8 cellular contexts compared by ENCODE assay signal in genomic region chr12:111766608-111767361, GRCh38. TPM values are rescaled to one million over a fixed set of nuclear protein-coding genes. Genes with fewer than 3 reads are reported as not detected.
DNase-seq lines count a peak whose midpoint lies in the region; ATAC-seq and TF ChIP-seq lines count a peak whose summit lies in the region.

ALDH2 (plus strand) TSS chr12:111766933; CDS start chr12:111766983, 50 bp downstream.

- H3K4me3 ChIP-seq in CD4-positive, alpha-beta memory T cell (ENCODE audit: low read length in 2 of 2), result peak within 1 kb of the TSS in 1 of 2 donors; percentile 28
- H3K4me3 ChIP-seq in fibroblast of villous mesenchyme (ENCODE audit: low read depth, low read length) (peak within 1 kb of the TSS; percentile 88), tibial artery (peak within 1 kb of the TSS; percentile 80 to 88)

- no peaks in the 10 kb centered on the region for H3K27me3 ChIP-seq in CD4-positive, alpha-beta memory T cell (ENCODE audit: insufficient read depth, low read length)
- no peaks in the 10 kb centered on the region for H3K27me3 ChIP-seq in tibial artery

- no peaks in the 10 kb centered on the region for H3K36me3 ChIP-seq in CD4-positive, alpha-beta memory T cell (ENCODE audit: insufficient read depth, low read length)
- H3K36me3 ChIP-seq in tibial artery, result no peaks in the 10 kb centered on the region

- peak; percentile 48 for ATAC-seq in GM21529 (IDR thresholded peaks at IDR 0.05; ENCODE audit: unreplicated experiment)
- no peak for ATAC-seq in GM21447 (IDR thresholded peaks at IDR 0.05; ENCODE audit: unreplicated experiment)

- intact Hi-C loops in CD4-positive, alpha-beta memory T cell (cut with micrococcal nuclease), result no loop called here
- intact Hi-C loops in tibial artery (cut with DNase I; ENCODE audit: low total_unique reads), result no loop called here

- H3K27me3 Mint-ChIP-seq in CD4-positive, alpha-beta memory T cell, result peaks cover 23 to 37% of the 10 kb centered on the region in 2 donors
- peaks cover 29% of the 10 kb centered on the region for H3K27me3 Mint-ChIP-seq in nephron (ENCODE audit: low read depth)

- no peaks in the 10 kb centered on the region for H3K9me3 ChIP-seq in CD4-positive, alpha-beta memory T cell (ENCODE audit: control insufficient read depth in 1 of 2, low read length in 2 of 2)
- no peaks in the 10 kb centered on the region for H3K9me3 ChIP-seq in tibial artery

- peak within 1 kb of the TSS in 1 of 7 donors; percentile 75 for H3K27ac Mint-ChIP-seq in CD4-positive, alpha-beta memory T cell
- H3K27ac Mint-ChIP-seq in nephron, result peak within 1 kb of the TSS; percentile 61 to 82 (median 73)

- H3K9me3 Mint-ChIP-seq in CD4-positive, alpha-beta memory T cell, result peaks cover 0 to 3% (median 0%) of the 10 kb centered on the region in 8 donors
- no peaks in the 10 kb centered on the region for H3K9me3 Mint-ChIP-seq in nephron

- peaks cover 6 to 20% (median 12%) of the 10 kb centered on the region in 4 donors for H3K4me1 Mint-ChIP-seq in CD4-positive, alpha-beta memory T cell
- H3K4me1 Mint-ChIP-seq in nephron, result peaks cover 24% of the 10 kb centered on the region

- H3K4me1 ChIP-seq in CD4-positive, alpha-beta memory T cell (ENCODE audit: insufficient read depth, low read length), result peaks cover 8% of the 10 kb centered on the region
- peaks cover 0 to 45% (median 29%) of the 10 kb centered on the region in 4 donors for H3K4me1 ChIP-seq in tibial artery

- no peak within 1 kb of the TSS for H3K27ac ChIP-seq in CD4-positive, alpha-beta memory T cell (ENCODE audit: low read depth, low read length)
- peak within 1 kb of the TSS; percentile 86 to 94 for H3K27ac ChIP-seq in tibial artery

- peaks cover 0 to 3% of the 10 kb centered on the region in 2 donors for H3K36me3 Mint-ChIP-seq in CD4-positive, alpha-beta memory T cell
- H3K36me3 Mint-ChIP-seq in nephron (ENCODE audit: low read depth), result no peaks in the 10 kb centered on the region

- POLR2A ChIA-PET in CD4-positive, alpha-beta memory T cell (lab: Charles Lee; ENCODE audit: partially characterized antibody), result no interaction called here

- DNase-seq in CD4-positive, alpha-beta memory T cell, result peak in 3 of 5 donors; percentile 1 to 8 (median 7)
- DNase-seq in NCI-H510A treated with DMSO at 0.1 percent for 48 hours (lab: John Stamatoyannopoulos, UW), result peak; percentile 47
- peak; percentile 21 for DNase-seq in activated gamma-delta T cell treated with Interleukin-2 at 50 U/mL for 16 hours
- peak; percentile 80 for DNase-seq in fibroblast of villous mesenchyme (ENCODE audit: low read depth)
- peak; percentile 81 to 91 for DNase-seq in tibial artery

- peak; percentile 23 for TF ChIP-seq CTCF in fibroblast of villous mesenchyme (IDR thresholded peaks at IDR 0.05; ENCODE audit: insufficient read depth, low read depth, low read length)
- no peak for TF ChIP-seq CTCF in nephron (IDR thresholded peaks at IDR 0.05; ENCODE audit: unreplicated experiment in 3 of 3)
- TF ChIP-seq CTCF in tibial artery (IDR thresholded peaks at IDR 0.05), result no peak

- CTCF ChIA-PET in CD4-positive, alpha-beta memory T cell (lab: Charles Lee; ENCODE audit: partially characterized antibody), result no interaction called here

- peak within 1 kb of the TSS; percentile 54 to 88 (median 78) for H3K4me3 Mint-ChIP-seq in CD4-positive, alpha-beta memory T cell
- H3K4me3 Mint-ChIP-seq in nephron, result peak within 1 kb of the TSS; percentile 94 to 97 (median 94)

RNA-seq across cellular contexts. Expression of gene ALDH2, which starts in this region (rescaled TPM):
- 1 to 10 TPM; 3.0 to 3.1 TPM for total RNA-seq in CD4-positive, alpha-beta memory T cell
- under 1 TPM; 0.47 to 0.53 TPM for polyA plus RNA-seq in CD4-positive, alpha-beta memory T cell
- 6.8 and 13.4 TPM in 2 replicates for total RNA-seq in fibroblast of villous mesenchyme

Comparison
In these comparisons a context has a peak if more than half of its experiments do, and no peak if none do; other contexts are left out.
1. DNase-seq: peak in every context shown above with its lines; median percentile 86 in tibial artery; 80 in fibroblast of villous mesenchyme; 47 in NCI-H510A treated with DMSO at 0.1 percent for 48 hours; 21 in activated gamma-delta T cell treated with Interleukin-2 at 50 U/mL for 16 hours; 7 in CD4-positive, alpha-beta memory T cell.